ENCODE assay signal across 8 cellular contexts in genomic region chr7:141533149-141533949, GRCh38. TPM values are rescaled to one million over a fixed set of nuclear protein-coding genes. Genes with fewer than 3 reads are reported as not detected.
A peak's percentile ranks its signal among the peaks of the same experiment; 100 is the strongest.
DNase-seq lines count a peak whose midpoint lies in the region; ATAC-seq, FAIRE-seq and TF ChIP-seq lines count a peak whose summit lies in the region.

No MANE protein-coding gene starts in this region.

- ATAC-seq in HG03095 (IDR thresholded peaks at IDR 0.05; ENCODE audit: unreplicated experiment) = peak; percentile 54
- peak; percentile 72 for ATAC-seq in left colon
- ATAC-seq in GM19324 (IDR thresholded peaks at IDR 0.05; ENCODE audit: low FRiP score, unreplicated experiment) = no peak

- peaks cover 22% of the 10 kb centered on the region for H3K27me3 Mint-ChIP-seq in chondrocyte (ENCODE audit: low read depth)

- H3K9me3 Mint-ChIP-seq in chondrocyte (ENCODE audit: low read depth) = no peaks in the 10 kb centered on the region

- DNase-seq in NCI-H345 treated with DMSO at 0.1 percent for 48 hours (lab: John Stamatoyannopoulos, UW; ENCODE audit: unreplicated experiment) = peak; percentile 82
- DNase-seq in activated CD4-positive, CD25-positive, alpha-beta regulatory T cell treated with anti-CD3 and anti-CD28 coated beads, Interleukin-2, amount 50 U/mL, for 72 hours = peak; percentile 64
- no peak for DNase-seq in chondrocyte (ENCODE audit: low spot score)
- DNase-seq in left colon = peak; percentile 32 to 74
- DNase-seq in stimulated activated CD4-positive, alpha-beta T cell treated with anti-CD3 and anti-CD28 coated beads, Interleukin-2, amount 100 ng/mL, for 48 hours = peak; percentile 58 to 63

- peak overlapping the region; percentile 22 for H3K27ac Mint-ChIP-seq in chondrocyte (ENCODE audit: unreplicated experiment)

- no peaks in the 10 kb centered on the region for H3K36me3 Mint-ChIP-seq in chondrocyte (ENCODE audit: low read depth)

- peak overlapping the region; percentile 33 for H3K4me3 Mint-ChIP-seq in chondrocyte (ENCODE audit: unreplicated experiment)

- TF ChIP-seq CTCF in chondrocyte (IDR thresholded peaks at IDR 0.05) = peak; percentile 96

- peak; percentile 85 for FAIRE-seq in G401.6 (lab: Jason Lieb, UNC)

- intact Hi-C loops in left colon (cut with DNase I, micrococcal nuclease) = no loop called here

- peaks cover 5% of the 10 kb centered on the region for H3K4me1 Mint-ChIP-seq in chondrocyte (ENCODE audit: low read depth)

RNA-seq across cellular contexts. Expression of gene AGK, which starts 17.9 kb away (rescaled TPM):
- 22.1 to 26.6 TPM (median 23.6 TPM) in 3 replicates for total RNA-seq in chondrocyte
- 10 to 100 TPM; 18.0 to 18.5 TPM for total RNA-seq in left colon
